In the genomic region with DNA sequence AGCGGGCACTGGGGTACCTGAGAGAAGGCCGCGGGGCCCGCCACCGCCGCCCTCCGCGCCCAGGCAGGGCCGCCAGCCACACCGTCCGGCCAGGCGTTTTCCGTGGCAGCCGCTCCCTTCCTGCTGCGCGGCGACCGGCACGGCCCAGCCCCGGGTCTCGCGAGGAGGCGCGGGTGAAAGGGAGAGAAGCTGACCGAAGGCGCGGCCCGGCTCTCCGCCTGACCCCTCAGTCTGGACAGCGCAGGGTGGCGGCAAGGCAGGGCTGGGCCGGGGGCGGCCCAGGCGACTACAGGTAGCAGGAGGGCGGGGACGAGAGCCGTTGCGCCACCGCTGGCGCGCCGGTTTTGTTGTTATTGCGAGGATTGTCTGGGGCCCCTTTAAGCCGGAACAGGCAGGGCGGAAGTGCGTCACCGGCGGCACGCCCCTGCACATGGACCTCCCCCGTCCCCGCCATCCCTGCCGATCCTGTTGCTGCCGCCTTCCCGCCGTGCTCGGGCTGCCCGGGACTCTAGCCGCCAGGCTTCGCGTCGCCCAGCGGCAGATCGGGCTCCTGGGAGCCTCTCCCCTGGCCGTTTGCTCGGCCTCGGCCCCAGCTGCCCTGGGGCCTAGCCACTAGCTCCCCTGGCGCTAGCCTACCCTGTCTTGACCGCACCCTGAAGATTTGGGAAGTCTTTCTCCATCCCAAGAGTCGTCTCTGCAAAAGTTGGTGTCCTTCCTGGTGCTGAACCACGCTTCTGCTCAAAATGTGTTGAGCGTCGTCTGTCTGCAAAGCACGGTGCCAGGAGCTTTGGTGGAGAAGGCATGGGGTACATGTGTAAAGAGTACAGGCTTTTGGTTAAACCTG, we compare ENCODE assay signal across 1 cellular context.
TF ChIP-seq lines count a peak whose summit lies in the region.

TSS of gene HERPUD2 (minus strand) at position 352 of the 844 bp plus-strand sequence. CDS start 805 bp downstream, outside the sequence.

TF ChIP-seq in K562, 482 proteins besides CTCF, POLR2A, EP300 and RAD21 (continued from another document and continues in another):
- TF ChIP-seq FOXP4 (CRISPR knock-in tag; IDR thresholded peaks at IDR 0.05; ENCODE audit: borderline replicate concordance) = peak; percentile 60; the same call in 1 of the 2 replicates
- TF ChIP-seq, protein P1, sequence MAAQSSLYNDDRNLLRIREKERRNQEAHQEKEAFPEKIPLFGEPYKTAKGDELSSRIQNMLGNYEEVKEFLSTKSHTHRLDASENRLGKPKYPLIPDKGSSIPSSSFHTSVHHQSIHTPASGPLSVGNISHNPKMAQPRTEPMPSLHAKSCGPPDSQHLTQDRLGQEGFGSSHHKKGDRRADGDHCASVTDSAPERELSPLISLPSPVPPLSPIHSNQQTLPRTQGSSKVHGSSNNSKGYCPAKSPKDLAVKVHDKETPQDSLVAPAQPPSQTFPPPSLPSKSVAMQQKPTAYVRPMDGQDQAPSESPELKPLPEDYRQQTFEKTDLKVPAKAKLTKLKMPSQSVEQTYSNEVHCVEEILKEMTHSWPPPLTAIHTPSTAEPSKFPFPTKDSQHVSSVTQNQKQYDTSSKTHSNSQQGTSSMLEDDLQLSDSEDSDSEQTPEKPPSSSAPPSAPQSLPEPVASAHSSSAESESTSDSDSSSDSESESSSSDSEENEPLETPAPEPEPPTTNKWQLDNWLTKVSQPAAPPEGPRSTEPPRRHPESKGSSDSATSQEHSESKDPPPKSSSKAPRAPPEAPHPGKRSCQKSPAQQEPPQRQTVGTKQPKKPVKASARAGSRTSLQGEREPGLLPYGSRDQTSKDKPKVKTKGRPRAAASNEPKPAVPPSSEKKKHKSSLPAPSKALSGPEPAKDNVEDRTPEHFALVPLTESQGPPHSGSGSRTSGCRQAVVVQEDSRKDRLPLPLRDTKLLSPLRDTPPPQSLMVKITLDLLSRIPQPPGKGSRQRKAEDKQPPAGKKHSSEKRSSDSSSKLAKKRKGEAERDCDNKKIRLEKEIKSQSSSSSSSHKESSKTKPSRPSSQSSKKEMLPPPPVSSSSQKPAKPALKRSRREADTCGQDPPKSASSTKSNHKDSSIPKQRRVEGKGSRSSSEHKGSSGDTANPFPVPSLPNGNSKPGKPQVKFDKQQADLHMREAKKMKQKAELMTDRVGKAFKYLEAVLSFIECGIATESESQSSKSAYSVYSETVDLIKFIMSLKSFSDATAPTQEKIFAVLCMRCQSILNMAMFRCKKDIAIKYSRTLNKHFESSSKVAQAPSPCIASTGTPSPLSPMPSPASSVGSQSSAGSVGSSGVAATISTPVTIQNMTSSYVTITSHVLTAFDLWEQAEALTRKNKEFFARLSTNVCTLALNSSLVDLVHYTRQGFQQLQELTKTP (IDR thresholded peaks at IDR 0.05; ENCODE audit: low read depth in 1 of 2, partially characterized antibody in 2 of 2) = no peak
- TF ChIP-seq GABPB1 (CRISPR knock-in tag; IDR thresholded peaks at IDR 0.05) = peak; percentile 96
- TF ChIP-seq LARP7 (IDR thresholded peaks at IDR 0.05) = no peak
- no peak; the same call in 1 of the 2 replicates for TF ChIP-seq ZBTB1 (CRISPR knock-in tag; IDR thresholded peaks at IDR 0.05; ENCODE audit: borderline replicate concordance, low read depth)
- TF ChIP-seq, protein P2, sequence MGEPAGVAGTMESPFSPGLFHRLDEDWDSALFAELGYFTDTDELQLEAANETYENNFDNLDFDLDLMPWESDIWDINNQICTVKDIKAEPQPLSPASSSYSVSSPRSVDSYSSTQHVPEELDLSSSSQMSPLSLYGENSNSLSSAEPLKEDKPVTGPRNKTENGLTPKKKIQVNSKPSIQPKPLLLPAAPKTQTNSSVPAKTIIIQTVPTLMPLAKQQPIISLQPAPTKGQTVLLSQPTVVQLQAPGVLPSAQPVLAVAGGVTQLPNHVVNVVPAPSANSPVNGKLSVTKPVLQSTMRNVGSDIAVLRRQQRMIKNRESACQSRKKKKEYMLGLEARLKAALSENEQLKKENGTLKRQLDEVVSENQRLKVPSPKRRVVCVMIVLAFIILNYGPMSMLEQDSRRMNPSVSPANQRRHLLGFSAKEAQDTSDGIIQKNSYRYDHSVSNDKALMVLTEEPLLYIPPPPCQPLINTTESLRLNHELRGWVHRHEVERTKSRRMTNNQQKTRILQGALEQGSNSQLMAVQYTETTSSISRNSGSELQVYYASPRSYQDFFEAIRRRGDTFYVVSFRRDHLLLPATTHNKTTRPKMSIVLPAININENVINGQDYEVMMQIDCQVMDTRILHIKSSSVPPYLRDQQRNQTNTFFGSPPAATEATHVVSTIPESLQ (CRISPR knock-in tag; IDR thresholded peaks at IDR 0.05) = no peak
- TF ChIP-seq ZNF311 (CRISPR knock-in tag; IDR thresholded peaks at IDR 0.05) = no peak
- TF ChIP-seq TAF9B (IDR thresholded peaks at IDR 0.05; ENCODE audit: partially characterized antibody) = peak; percentile 58
- no peak for TF ChIP-seq RFX5 (IDR thresholded peaks at IDR 0.05; ENCODE audit: low read depth, low read length)
- TF ChIP-seq RNF2 (IDR thresholded peaks at IDR 0.05) = peak; percentile 67; the same call in 1 of the 2 replicates
- TF ChIP-seq U2AF2 (optimal IDR thresholded peaks at IDR 0.05; ENCODE audit: low read depth, low read length) = no peak
- TF ChIP-seq MEIS2 (IDR thresholded peaks at IDR 0.05; ENCODE audit: partially characterized antibody) = no peak
- peak; percentile 91 for TF ChIP-seq HMGN3 (IDR thresholded peaks at IDR 0.05; ENCODE audit: borderline replicate concordance, extremely low read depth, insufficient read length, low read depth, low read length)
- TF ChIP-seq BRD9 (IDR thresholded peaks at IDR 0.05; ENCODE audit: low read depth, partially characterized antibody) = no peak
- TF ChIP-seq ZNF41 (CRISPR knock-in tag; conservative IDR thresholded peaks at IDR 0.05) = no peak
- TF ChIP-seq PML (IDR thresholded peaks at IDR 0.05; ENCODE audit: low read length) = peak; percentile 58
- no peak for TF ChIP-seq ZNF699 (CRISPR knock-in tag; IDR thresholded peaks at IDR 0.05; ENCODE audit: insufficient replicate concordance)
- no peak for TF ChIP-seq PTRF (tag; IDR thresholded peaks at IDR 0.05)
- no peak for TF ChIP-seq RAD51 (IDR thresholded peaks at IDR 0.05; ENCODE audit: borderline replicate concordance, low read depth)
- peak; percentile 58; the same call in 1 of the 2 replicates for TF ChIP-seq ZNF766 (CRISPR knock-in tag; conservative IDR thresholded peaks at IDR 0.05)
- no peak for TF ChIP-seq ILK (tag; IDR thresholded peaks at IDR 0.05; ENCODE audit: borderline replicate concordance, low read depth)
- TF ChIP-seq ZNF133 (CRISPR knock-in tag; IDR thresholded peaks at IDR 0.05) = no peak
- TF ChIP-seq NFRKB (IDR thresholded peaks at IDR 0.05; ENCODE audit: low read depth) = 0 out of 2 replicates have a peak, but pooled peaks have one; percentile 29
- TF ChIP-seq, protein P3, sequence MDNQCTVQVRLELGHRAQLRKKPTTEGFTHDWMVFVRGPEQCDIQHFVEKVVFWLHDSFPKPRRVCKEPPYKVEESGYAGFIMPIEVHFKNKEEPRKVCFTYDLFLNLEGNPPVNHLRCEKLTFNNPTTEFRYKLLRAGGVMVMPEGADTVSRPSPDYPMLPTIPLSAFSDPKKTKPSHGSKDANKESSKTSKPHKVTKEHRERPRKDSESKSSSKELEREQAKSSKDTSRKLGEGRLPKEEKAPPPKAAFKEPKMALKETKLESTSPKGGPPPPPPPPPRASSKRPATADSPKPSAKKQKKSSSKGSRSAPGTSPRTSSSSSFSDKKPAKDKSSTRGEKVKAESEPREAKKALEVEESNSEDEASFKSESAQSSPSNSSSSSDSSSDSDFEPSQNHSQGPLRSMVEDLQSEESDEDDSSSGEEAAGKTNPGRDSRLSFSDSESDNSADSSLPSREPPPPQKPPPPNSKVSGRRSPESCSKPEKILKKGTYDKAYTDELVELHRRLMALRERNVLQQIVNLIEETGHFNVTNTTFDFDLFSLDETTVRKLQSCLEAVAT (IDR thresholded peaks at IDR 0.05) = no peak
- TF ChIP-seq POLR2B (IDR thresholded peaks at IDR 0.05; ENCODE audit: low read depth, partially characterized antibody) = peak; percentile 80
- TF ChIP-seq CBX1 (IDR thresholded peaks at IDR 0.05; ENCODE audit: low read depth) = peak; percentile 77; the same call in 1 of the 2 replicates
- TF ChIP-seq, protein P4, sequence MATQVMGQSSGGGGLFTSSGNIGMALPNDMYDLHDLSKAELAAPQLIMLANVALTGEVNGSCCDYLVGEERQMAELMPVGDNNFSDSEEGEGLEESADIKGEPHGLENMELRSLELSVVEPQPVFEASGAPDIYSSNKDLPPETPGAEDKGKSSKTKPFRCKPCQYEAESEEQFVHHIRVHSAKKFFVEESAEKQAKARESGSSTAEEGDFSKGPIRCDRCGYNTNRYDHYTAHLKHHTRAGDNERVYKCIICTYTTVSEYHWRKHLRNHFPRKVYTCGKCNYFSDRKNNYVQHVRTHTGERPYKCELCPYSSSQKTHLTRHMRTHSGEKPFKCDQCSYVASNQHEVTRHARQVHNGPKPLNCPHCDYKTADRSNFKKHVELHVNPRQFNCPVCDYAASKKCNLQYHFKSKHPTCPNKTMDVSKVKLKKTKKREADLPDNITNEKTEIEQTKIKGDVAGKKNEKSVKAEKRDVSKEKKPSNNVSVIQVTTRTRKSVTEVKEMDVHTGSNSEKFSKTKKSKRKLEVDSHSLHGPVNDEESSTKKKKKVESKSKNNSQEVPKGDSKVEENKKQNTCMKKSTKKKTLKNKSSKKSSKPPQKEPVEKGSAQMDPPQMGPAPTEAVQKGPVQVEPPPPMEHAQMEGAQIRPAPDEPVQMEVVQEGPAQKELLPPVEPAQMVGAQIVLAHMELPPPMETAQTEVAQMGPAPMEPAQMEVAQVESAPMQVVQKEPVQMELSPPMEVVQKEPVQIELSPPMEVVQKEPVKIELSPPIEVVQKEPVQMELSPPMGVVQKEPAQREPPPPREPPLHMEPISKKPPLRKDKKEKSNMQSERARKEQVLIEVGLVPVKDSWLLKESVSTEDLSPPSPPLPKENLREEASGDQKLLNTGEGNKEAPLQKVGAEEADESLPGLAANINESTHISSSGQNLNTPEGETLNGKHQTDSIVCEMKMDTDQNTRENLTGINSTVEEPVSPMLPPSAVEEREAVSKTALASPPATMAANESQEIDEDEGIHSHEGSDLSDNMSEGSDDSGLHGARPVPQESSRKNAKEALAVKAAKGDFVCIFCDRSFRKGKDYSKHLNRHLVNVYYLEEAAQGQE (CRISPR knock-in tag; IDR thresholded peaks at IDR 0.05; ENCODE audit: low read depth) = no peak
- no peak for TF ChIP-seq MECOM (CRISPR knock-in tag; IDR thresholded peaks at IDR 0.05)
- TF ChIP-seq FOXM1 (IDR thresholded peaks at IDR 0.05; ENCODE audit: low read depth) = 0 out of 2 replicates have a peak, but pooled peaks have one; percentile 10
- TF ChIP-seq FOXM1 (CRISPR knock-in tag; IDR thresholded peaks at IDR 0.05; ENCODE audit: low read depth) = peak; percentile 65; the same call in 1 of the 2 replicates
- no peak for TF ChIP-seq SLC30A9 (CRISPR knock-in tag; IDR thresholded peaks at IDR 0.05)
- TF ChIP-seq, protein P5, sequence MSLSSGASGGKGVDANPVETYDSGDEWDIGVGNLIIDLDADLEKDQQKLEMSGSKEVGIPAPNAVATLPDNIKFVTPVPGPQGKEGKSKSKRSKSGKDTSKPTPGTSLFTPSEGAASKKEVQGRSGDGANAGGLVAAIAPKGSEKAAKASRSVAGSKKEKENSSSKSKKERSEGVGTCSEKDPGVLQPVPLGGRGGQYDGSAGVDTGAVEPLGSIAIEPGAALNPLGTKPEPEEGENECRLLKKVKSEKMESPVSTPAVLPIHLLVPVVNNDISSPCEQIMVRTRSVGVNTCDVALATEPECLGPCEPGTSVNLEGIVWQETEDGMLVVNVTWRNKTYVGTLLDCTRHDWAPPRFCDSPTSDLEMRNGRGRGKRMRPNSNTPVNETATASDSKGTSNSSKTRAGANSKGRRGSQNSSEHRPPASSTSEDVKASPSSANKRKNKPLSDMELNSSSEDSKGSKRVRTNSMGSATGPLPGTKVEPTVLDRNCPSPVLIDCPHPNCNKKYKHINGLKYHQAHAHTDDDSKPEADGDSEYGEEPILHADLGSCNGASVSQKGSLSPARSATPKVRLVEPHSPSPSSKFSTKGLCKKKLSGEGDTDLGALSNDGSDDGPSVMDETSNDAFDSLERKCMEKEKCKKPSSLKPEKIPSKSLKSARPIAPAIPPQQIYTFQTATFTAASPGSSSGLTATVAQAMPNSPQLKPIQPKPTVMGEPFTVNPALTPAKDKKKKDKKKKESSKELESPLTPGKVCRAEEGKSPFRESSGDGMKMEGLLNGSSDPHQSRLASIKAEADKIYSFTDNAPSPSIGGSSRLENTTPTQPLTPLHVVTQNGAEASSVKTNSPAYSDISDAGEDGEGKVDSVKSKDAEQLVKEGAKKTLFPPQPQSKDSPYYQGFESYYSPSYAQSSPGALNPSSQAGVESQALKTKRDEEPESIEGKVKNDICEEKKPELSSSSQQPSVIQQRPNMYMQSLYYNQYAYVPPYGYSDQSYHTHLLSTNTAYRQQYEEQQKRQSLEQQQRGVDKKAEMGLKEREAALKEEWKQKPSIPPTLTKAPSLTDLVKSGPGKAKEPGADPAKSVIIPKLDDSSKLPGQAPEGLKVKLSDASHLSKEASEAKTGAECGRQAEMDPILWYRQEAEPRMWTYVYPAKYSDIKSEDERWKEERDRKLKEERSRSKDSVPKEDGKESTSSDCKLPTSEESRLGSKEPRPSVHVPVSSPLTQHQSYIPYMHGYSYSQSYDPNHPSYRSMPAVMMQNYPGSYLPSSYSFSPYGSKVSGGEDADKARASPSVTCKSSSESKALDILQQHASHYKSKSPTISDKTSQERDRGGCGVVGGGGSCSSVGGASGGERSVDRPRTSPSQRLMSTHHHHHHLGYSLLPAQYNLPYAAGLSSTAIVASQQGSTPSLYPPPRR (CRISPR knock-in tag; IDR thresholded peaks at IDR 0.05; ENCODE audit: borderline replicate concordance) = peak; percentile 79; the same call in 1 of the 2 replicates
- TF ChIP-seq C11orf30 (IDR thresholded peaks at IDR 0.05; ENCODE audit: low read depth) = peak; percentile 73
- TF ChIP-seq, protein P6, sequence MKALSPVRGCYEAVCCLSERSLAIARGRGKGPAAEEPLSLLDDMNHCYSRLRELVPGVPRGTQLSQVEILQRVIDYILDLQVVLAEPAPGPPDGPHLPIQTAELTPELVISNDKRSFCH (CRISPR knock-in tag; IDR thresholded peaks at IDR 0.05) = no peak
- TF ChIP-seq, protein P6 (tag; IDR thresholded peaks at IDR 0.05) = peak; percentile 51; the same call in 1 of the 2 replicates
- TF ChIP-seq SNAPC5 (CRISPR knock-in tag; IDR thresholded peaks at IDR 0.05) = no peak
- no peak for TF ChIP-seq MCM5 (IDR thresholded peaks at IDR 0.05; ENCODE audit: low read depth)
- TF ChIP-seq PHF8 (IDR thresholded peaks at IDR 0.05; ENCODE audit: borderline replicate concordance, low read length) = peak; percentile 83; the same call in 1 of the 2 replicates
- TF ChIP-seq U2AF1 (optimal IDR thresholded peaks at IDR 0.05; ENCODE audit: low read depth, low read length) = peak; percentile 85
- no peak for TF ChIP-seq HDGF (IDR thresholded peaks at IDR 0.05)
